19 cellular contexts compared by ENCODE assay signal in the genomic region with DNA sequence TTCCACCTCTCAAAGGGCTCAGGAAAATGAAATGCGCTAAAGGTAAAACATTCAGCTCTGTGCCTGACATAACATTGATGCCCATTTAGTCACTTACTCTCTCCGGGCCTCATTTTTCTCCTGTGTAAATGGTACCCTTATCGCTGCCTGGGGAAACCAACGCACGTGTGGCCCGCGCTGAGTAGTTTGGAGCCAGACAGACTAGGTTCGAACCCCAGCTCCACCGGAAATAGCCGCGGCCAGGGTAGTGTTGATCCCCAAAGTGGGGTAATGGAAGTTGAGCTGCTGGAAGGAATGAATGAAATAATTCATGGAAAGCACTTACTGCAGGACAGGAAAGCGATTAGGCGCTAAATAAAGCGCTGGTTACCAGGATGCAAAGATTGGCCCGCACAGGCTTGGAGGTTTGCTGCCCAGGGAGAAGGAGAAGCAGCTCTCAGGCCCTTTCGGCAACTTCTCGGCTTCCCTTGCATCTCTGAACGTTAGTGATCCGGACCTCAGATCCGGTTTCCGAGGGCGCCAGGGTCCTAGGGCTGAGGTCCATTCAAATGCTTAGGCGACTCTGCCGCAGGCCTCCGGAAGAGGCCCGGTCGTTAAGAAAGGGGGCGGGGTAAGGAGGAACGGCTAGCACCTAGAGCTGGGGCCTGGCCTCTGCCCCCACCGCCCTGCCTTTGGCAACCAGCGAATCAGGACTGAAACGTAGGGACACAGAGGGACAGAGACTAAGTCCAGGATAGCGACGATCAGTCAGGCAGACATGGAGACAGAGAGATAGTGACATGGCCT. TPM values are rescaled to one million over a fixed set of nuclear protein-coding genes. Genes with fewer than 3 reads are reported as not detected.
DNase-seq lines count a peak whose midpoint lies in the region; TF ChIP-seq lines count a peak whose summit lies in the region.
"Had no signal": no experiment of that assay in that cellular context is flagged by ENCODE, and none has a peak within 500 bp of the region (broad histone marks: within the 10 kb centered on the region; RNA-seq: fewer than 3 reads in every experiment).

No MANE protein-coding gene starts in this region.

- peak overlapping the region; percentile 36 for H3K56ac ChIP-seq in mesendoderm (ENCODE audit: low read length)

- no peak for TF ChIP-seq CTCF in GM10266 (IDR thresholded peaks at IDR 0.05; ENCODE audit: control insufficient read depth, insufficient read depth, low read depth, missing control alignments)
- no peak for TF ChIP-seq CTCF in brain (conservative IDR thresholded peaks at IDR 0.05)

- H3K9ac ChIP-seq in mesendoderm (ENCODE audit: low read length) = no peak overlapping the region

- H3K4me1 Mint-ChIP-seq in brain = peaks cover 35% of the 10 kb centered on the region
- H3K4me1 Mint-ChIP-seq in activated T-helper 1 cell treated with anti-CD3 and anti-CD28 coated beads, Interleukin-12 subunit alpha, Interleukin-12 subunit beta, Interleukin-2, Interleukin-4 antibody, amounts not matched to agents 30 ng/mL and 10 ng/mL and 1 ng/mL, durations not matched to agents 14 hours and 24 hours and 36 hours (ENCODE audit: low read depth) = peaks cover 3% of the 10 kb centered on the region

- no peak overlapping the region for H3K4ac ChIP-seq in mesendoderm (ENCODE audit: low read depth, low read length)

- H3K4me2 ChIP-seq in mesendoderm (ENCODE audit: low read length) = peak overlapping the region; percentile 28
- H3K4me2 ChIP-seq: PC-9 had no signal

- no peaks in the 10 kb centered on the region for H3K79me2 ChIP-seq in mesendoderm (ENCODE audit: control insufficient read depth, insufficient read depth, low read length)

- H3K27me3 ChIP-seq in mesendoderm (ENCODE audit: insufficient read depth, low read length, poor library complexity) = peaks cover 79% of the 10 kb centered on the region
- H3K27me3 ChIP-seq: MG63 had no signal

- no peak overlapping the region for H4K8ac ChIP-seq in mesendoderm (ENCODE audit: low read depth, low read length)

- H3K23ac ChIP-seq in mesendoderm (ENCODE audit: low read length) = no peak overlapping the region

- peak overlapping the region in 3 of 5 experiments; percentile 39 to 51 (median 40) for H3K4me3 Mint-ChIP-seq in brain
- H3K4me3 Mint-ChIP-seq in activated T-helper 1 cell treated with anti-CD3 and anti-CD28 coated beads, Interleukin-12 subunit alpha, Interleukin-12 subunit beta, Interleukin-2, Interleukin-4 antibody, amounts not matched to agents 30 ng/mL and 10 ng/mL and 1 ng/mL, durations not matched to agents 14 hours and 24 hours and 36 hours = no peak overlapping the region

- peaks cover 100% of the 10 kb centered on the region for H3K27me3 Mint-ChIP-seq in brain
- peaks cover 86% of the 10 kb centered on the region for H3K27me3 Mint-ChIP-seq in activated T-helper 1 cell treated with anti-CD3 and anti-CD28 coated beads, Interleukin-12 subunit alpha, Interleukin-12 subunit beta, Interleukin-2, Interleukin-4 antibody, amounts not matched to agents 30 ng/mL and 10 ng/mL and 1 ng/mL, durations not matched to agents 14 hours and 24 hours and 36 hours (ENCODE audit: insufficient read depth)

- H3K36me3 Mint-ChIP-seq in brain = no peaks in the 10 kb centered on the region
- H3K36me3 Mint-ChIP-seq in activated T-helper 1 cell treated with anti-CD3 and anti-CD28 coated beads, Interleukin-12 subunit alpha, Interleukin-12 subunit beta, Interleukin-2, Interleukin-4 antibody, amounts not matched to agents 30 ng/mL and 10 ng/mL and 1 ng/mL, durations not matched to agents 14 hours and 24 hours and 36 hours (ENCODE audit: low read depth) = no peaks in the 10 kb centered on the region

- intact Hi-C loops in activated T-helper 1 cell treated with anti-CD3 and anti-CD28 coated beads, Interleukin-12 subunit alpha, Interleukin-12 subunit beta, Interleukin-2, Interleukin-4 antibody, amounts not matched to agents 30 ng/mL and 10 ng/mL and 1 ng/mL, durations not matched to agents 14 hours and 24 hours and 36 hours (cut with micrococcal nuclease) = no loop called here

- no CpG with 5 or more reads among the region's 34 CpGs for WGBS in mesendoderm (ENCODE audit: extremely low coverage, insufficient coverage, low lambda C conversion rate)

- no peak overlapping the region for H3K18ac ChIP-seq in mesendoderm (ENCODE audit: low read length)

- no peak overlapping the region for H2BK120ac ChIP-seq in mesendoderm (ENCODE audit: low read depth, low read length)

- no peak overlapping the region for H3K27ac Mint-ChIP-seq in brain
- no peak overlapping the region for H3K27ac Mint-ChIP-seq in activated T-helper 1 cell treated with anti-CD3 and anti-CD28 coated beads, Interleukin-12 subunit alpha, Interleukin-12 subunit beta, Interleukin-2, Interleukin-4 antibody, amounts not matched to agents 30 ng/mL and 10 ng/mL and 1 ng/mL, durations not matched to agents 14 hours and 24 hours and 36 hours

- no peaks in the 10 kb centered on the region for H3K79me1 ChIP-seq in mesendoderm (ENCODE audit: low read length)

- DNase-seq in AG08396 (ENCODE audit: low spot score) (peak; percentile 3), GM10266 (ENCODE audit: extremely low spot score) (peak; percentile 32), mesendoderm (peak; percentile 81), NCI-H1930 (lab: John Stamatoyannopoulos, UW) (no peak), erythroblast (lab: John Stamatoyannopoulos, UW) (no peak)
- DNase-seq in activated T-helper 1 cell treated with anti-CD3 and anti-CD28 coated beads, Interleukin-12 subunit alpha, Interleukin-12 subunit beta, Interleukin-2, Interleukin-4 antibody, amounts not matched to agents 30 ng/mL and 10 ng/mL and 1 ng/mL, durations not matched to agents 14 hours and 24 hours and 36 hours (ENCODE audit: low spot score) = no peak
- DNase-seq in activated CD4-positive, alpha-beta T cell treated with anti-CD3 and anti-CD28 coated beads for 48 hours = no peak
- DNase-seq: activated gamma-delta T cell, DMS 273 treated with DMSO at 0.1 percent for 48 hours, heart left ventricle, left colon, MG63, NCI-H2107, NCI-H69, PC-9, psoas muscle, substantia nigra, WERI-Rb-1 had no signal

- H2AK5ac ChIP-seq in mesendoderm (ENCODE audit: low read length) = no peak overlapping the region

- H3K4me3 ChIP-seq in mesendoderm (ENCODE audit: low read length) = no peak overlapping the region
- H3K4me3 ChIP-seq: heart left ventricle, MG63, PC-9, psoas muscle had no signal

- H3K27ac ChIP-seq in mesendoderm (ENCODE audit: low read depth, low read length) = no peak overlapping the region
- H3K27ac ChIP-seq: heart left ventricle, PC-9, psoas muscle, WERI-Rb-1 had no signal

- TF ChIP-seq POLR2A in erythroblast (IDR thresholded peaks at IDR 0.05; ENCODE audit: low read length) = no peak

- H2BK5ac ChIP-seq in mesendoderm (ENCODE audit: low read length) = no peak overlapping the region

- peaks cover 4% of the 10 kb centered on the region for H3K4me1 ChIP-seq in mesendoderm (ENCODE audit: control insufficient read depth, low read depth, low read length)
- H3K4me1 ChIP-seq: psoas muscle had no signal

- no peak overlapping the region for H2BK15ac ChIP-seq in mesendoderm (replicated peaks; ENCODE audit: low read depth)

- H4K5ac ChIP-seq in mesendoderm (ENCODE audit: low read length) = no peak overlapping the region

- H3K9me3 Mint-ChIP-seq in brain = peaks cover 0 to 6% (median 3%) of the 10 kb centered on the region in 5 experiments
- no peaks in the 10 kb centered on the region for H3K9me3 Mint-ChIP-seq in activated T-helper 1 cell treated with anti-CD3 and anti-CD28 coated beads, Interleukin-12 subunit alpha, Interleukin-12 subunit beta, Interleukin-2, Interleukin-4 antibody, amounts not matched to agents 30 ng/mL and 10 ng/mL and 1 ng/mL, durations not matched to agents 14 hours and 24 hours and 36 hours

- no peaks in the 10 kb centered on the region for H3K36me3 ChIP-seq in mesendoderm (ENCODE audit: control insufficient read depth, insufficient read depth, low read length)
- H3K36me3 ChIP-seq: heart left ventricle, MG63, WERI-Rb-1 had no signal

RNA-seq across cellular contexts. Expression of gene NKX3-2, which starts 13.3 kb away (rescaled TPM):
- polyA plus RNA-seq in brain (ENCODE audit: insufficient read depth, low read depth, low replicate concordance) = 0.25 TPM
- 0.11 TPM for polyA plus RNA-seq in mesendoderm (2013, experiment 1 of 2)
- 0.13 TPM for polyA plus RNA-seq in mesendoderm (2013, experiment 2 of 2)
- not detected in 2 replicates for total RNA-seq in activated T-helper 1 cell treated with anti-CD3 and anti-CD28 coated beads, Interleukin-12 subunit alpha, Interleukin-12 subunit beta, Interleukin-2, Interleukin-4 antibody, amounts not matched to agents 30 ng/mL and 10 ng/mL and 1 ng/mL, durations not matched to agents 14 hours and 24 hours and 36 hours
- total RNA-seq: PC-9 had no signal
- polyA plus RNA-seq: heart left ventricle had no signal

RNA-seq across cellular contexts. Expression of gene RAB28, which starts 46.9 kb away (rescaled TPM):
- 19.2 TPM for polyA plus RNA-seq in brain (ENCODE audit: insufficient read depth, low read depth, low replicate concordance)
- polyA plus RNA-seq in mesendoderm (2013, experiment 1 of 2) = 14.3 TPM
- polyA plus RNA-seq in mesendoderm (2013, experiment 2 of 2) = 13.7 TPM
- 19.3 and 22.2 TPM in 2 replicates for total RNA-seq in activated T-helper 1 cell treated with anti-CD3 and anti-CD28 coated beads, Interleukin-12 subunit alpha, Interleukin-12 subunit beta, Interleukin-2, Interleukin-4 antibody, amounts not matched to agents 30 ng/mL and 10 ng/mL and 1 ng/mL, durations not matched to agents 14 hours and 24 hours and 36 hours

Comparison
In these comparisons a context has a peak if more than half of its experiments do, and no peak if none do; other contexts are left out.
1. DNase-seq: peak in AG08396 (single experiment), GM10266 (single experiment) and mesendoderm (single experiment); none in NCI-H1930 (0 of 2), erythroblast (0 of 2), activated T-helper 1 cell treated with anti-CD3 and anti-CD28 coated beads, Interleukin-12 subunit alpha, Interleukin-12 subunit beta, Interleukin-2, Interleukin-4 antibody, amounts not matched to agents 30 ng/mL and 10 ng/mL and 1 ng/mL, durations not matched to agents 14 hours and 24 hours and 36 hours (single experiment) and activated CD4-positive, alpha-beta T cell treated with anti-CD3 and anti-CD28 coated beads for 48 hours (single experiment).